In the genomic region with DNA sequence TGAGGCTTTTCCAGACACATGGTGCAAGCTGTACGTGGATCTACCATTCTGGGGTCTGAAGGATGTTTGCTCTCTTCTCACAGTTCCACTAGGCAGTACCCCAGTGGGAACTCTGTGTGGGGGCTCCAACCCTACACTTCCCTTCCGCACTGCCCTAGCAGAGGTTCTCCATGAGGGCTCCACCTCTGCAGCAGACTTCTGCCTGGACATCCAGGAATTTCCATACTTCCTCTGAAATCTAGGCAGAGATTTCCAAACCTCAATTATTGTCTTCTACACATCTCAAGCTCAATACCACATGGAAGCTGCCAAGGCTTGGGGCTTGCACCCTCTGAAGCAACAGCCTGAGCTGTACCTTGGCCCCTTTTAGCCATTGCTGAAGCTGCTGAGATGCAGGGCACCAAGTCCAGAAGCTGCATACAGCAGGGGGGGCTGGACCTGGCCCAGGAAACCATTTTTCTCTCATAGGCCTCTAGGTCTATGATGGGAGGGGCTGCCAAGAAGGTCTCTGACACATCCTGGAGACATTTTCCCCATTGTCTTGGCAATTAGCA, we compare ENCODE assay signal across 2 cellular contexts.
TF ChIP-seq lines count a peak whose summit lies in the region.

No MANE protein-coding gene starts in this region.

TF ChIP-seq in HCT116, 20 proteins besides CTCF, POLR2A, EP300 and RAD21:
- TF ChIP-seq, protein P1, sequence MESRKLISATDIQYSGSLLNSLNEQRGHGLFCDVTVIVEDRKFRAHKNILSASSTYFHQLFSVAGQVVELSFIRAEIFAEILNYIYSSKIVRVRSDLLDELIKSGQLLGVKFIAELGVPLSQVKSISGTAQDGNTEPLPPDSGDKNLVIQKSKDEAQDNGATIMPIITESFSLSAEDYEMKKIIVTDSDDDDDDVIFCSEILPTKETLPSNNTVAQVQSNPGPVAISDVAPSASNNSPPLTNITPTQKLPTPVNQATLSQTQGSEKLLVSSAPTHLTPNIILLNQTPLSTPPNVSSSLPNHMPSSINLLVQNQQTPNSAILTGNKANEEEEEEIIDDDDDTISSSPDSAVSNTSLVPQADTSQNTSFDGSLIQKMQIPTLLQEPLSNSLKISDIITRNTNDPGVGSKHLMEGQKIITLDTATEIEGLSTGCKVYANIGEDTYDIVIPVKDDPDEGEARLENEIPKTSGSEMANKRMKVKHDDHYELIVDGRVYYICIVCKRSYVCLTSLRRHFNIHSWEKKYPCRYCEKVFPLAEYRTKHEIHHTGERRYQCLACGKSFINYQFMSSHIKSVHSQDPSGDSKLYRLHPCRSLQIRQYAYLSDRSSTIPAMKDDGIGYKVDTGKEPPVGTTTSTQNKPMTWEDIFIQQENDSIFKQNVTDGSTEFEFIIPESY (IDR thresholded peaks at IDR 0.05; ENCODE audit: extremely low read depth, insufficient replicate concordance, low read length): no peak
- TF ChIP-seq CBX3 (IDR thresholded peaks at IDR 0.05; ENCODE audit: low read depth): 0 out of 2 replicates have a peak, but pooled peaks have one; percentile 42

TF ChIP-seq in K562, 482 proteins besides CTCF, POLR2A, EP300 and RAD21:
- TF ChIP-seq, protein P2, sequence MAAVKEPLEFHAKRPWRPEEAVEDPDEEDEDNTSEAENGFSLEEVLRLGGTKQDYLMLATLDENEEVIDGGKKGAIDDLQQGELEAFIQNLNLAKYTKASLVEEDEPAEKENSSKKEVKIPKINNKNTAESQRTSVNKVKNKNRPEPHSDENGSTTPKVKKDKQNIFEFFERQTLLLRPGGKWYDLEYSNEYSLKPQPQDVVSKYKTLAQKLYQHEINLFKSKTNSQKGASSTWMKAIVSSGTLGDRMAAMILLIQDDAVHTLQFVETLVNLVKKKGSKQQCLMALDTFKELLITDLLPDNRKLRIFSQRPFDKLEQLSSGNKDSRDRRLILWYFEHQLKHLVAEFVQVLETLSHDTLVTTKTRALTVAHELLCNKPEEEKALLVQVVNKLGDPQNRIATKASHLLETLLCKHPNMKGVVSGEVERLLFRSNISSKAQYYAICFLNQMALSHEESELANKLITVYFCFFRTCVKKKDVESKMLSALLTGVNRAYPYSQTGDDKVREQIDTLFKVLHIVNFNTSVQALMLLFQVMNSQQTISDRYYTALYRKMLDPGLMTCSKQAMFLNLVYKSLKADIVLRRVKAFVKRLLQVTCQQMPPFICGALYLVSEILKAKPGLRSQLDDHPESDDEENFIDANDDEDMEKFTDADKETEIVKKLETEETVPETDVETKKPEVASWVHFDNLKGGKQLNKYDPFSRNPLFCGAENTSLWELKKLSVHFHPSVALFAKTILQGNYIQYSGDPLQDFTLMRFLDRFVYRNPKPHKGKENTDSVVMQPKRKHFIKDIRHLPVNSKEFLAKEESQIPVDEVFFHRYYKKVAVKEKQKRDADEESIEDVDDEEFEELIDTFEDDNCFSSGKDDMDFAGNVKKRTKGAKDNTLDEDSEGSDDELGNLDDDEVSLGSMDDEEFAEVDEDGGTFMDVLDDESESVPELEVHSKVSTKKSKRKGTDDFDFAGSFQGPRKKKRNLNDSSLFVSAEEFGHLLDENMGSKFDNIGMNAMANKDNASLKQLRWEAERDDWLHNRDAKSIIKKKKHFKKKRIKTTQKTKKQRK (IDR thresholded peaks at IDR 0.05; ENCODE audit: borderline replicate concordance, low read depth, low read length): 0 out of 2 replicates have a peak, but pooled peaks have one; percentile 29
- TF ChIP-seq TRIM24 (IDR thresholded peaks at IDR 0.05) (0 out of 4 replicates have a peak, but pooled peaks of 1 of the 2 experiments have one; percentile 45), ZFP36 (IDR thresholded peaks at IDR 0.05; ENCODE audit: low read depth, low read length, partially characterized antibody) (peak; percentile 77), CBX3 (IDR thresholded peaks at IDR 0.05; ENCODE audit: borderline replicate concordance in 1 of 2, low read length in 2 of 2) (peak in 1 of 2 experiments; percentile 94; a peak in 2 of 3 replicates), ZEB2 (IDR thresholded peaks at IDR 0.05) (0 out of 2 replicates have a peak, but pooled peaks have one; percentile 45), PURB (CRISPR knock-in tag; IDR thresholded peaks at IDR 0.05; ENCODE audit: low read depth) (no peak), TGIF2 (CRISPR knock-in tag; IDR thresholded peaks at IDR 0.05) (no peak), TRIM28 (IDR thresholded peaks at IDR 0.05) (peak; percentile 96), PHF8 (IDR thresholded peaks at IDR 0.05; ENCODE audit: borderline replicate concordance, low read length) (no peak), SOX6 (IDR thresholded peaks at IDR 0.05) (no peak), PHTF2 (CRISPR knock-in tag; IDR thresholded peaks at IDR 0.05) (no peak), CBX5 (IDR thresholded peaks at IDR 0.05; ENCODE audit: borderline replicate concordance, low read depth) (peak; percentile 98), ZNF197 (CRISPR knock-in tag; IDR thresholded peaks at IDR 0.05; ENCODE audit: low read depth) (no peak), SIRT6 (IDR thresholded peaks at IDR 0.05; ENCODE audit: low read depth, low read length) (no peak), BCL6 (CRISPR knock-in tag; IDR thresholded peaks at IDR 0.05) (no peak), HMG20B (CRISPR knock-in tag; IDR thresholded peaks at IDR 0.05) (no peak), PTBP1 (IDR thresholded peaks at IDR 0.05; ENCODE audit: low read depth, low read length) (no peak), RBM34 (IDR thresholded peaks at IDR 0.05; ENCODE audit: borderline replicate concordance, insufficient read depth, low read length) (no peak), ZNF76 (CRISPR knock-in tag; IDR thresholded peaks at IDR 0.05; ENCODE audit: borderline replicate concordance) (no peak), CBX1 (IDR thresholded peaks at IDR 0.05; ENCODE audit: low read depth) (peak; percentile 91; the same call in 1 of the 2 replicates), ZNF408 (CRISPR knock-in tag; IDR thresholded peaks at IDR 0.05; ENCODE audit: low read depth) (no peak), ESRRB (CRISPR knock-in tag; IDR thresholded peaks at IDR 0.05; ENCODE audit: borderline replicate concordance) (no peak)
- TF ChIP-seq, protein P3, sequence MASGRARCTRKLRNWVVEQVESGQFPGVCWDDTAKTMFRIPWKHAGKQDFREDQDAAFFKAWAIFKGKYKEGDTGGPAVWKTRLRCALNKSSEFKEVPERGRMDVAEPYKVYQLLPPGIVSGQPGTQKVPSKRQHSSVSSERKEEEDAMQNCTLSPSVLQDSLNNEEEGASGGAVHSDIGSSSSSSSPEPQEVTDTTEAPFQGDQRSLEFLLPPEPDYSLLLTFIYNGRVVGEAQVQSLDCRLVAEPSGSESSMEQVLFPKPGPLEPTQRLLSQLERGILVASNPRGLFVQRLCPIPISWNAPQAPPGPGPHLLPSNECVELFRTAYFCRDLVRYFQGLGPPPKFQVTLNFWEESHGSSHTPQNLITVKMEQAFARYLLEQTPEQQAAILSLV (tag; IDR thresholded peaks at IDR 0.05): no peak
- TF ChIP-seq, protein P4, sequence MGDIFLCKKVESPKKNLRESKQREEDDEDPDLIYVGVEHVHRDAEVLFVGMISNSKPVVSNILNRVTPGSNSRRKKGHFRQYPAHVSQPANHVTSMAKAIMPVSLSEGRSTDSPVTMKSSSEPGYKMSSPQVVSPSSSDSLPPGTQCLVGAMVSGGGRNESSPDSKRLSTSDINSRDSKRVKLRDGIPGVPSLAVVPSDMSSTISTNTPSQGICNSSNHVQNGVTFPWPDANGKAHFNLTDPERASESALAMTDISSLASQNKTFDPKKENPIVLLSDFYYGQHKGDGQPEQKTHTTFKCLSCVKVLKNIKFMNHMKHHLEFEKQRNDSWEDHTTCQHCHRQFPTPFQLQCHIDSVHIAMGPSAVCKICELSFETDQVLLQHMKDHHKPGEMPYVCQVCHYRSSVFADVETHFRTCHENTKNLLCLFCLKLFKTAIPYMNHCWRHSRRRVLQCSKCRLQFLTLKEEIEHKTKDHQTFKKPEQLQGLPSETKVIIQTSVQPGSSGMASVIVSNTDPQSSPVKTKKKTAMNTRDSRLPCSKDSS (IDR thresholded peaks at IDR 0.05; ENCODE audit: low read depth, partially characterized antibody): peak; percentile 92
- TF ChIP-seq, protein P5, sequence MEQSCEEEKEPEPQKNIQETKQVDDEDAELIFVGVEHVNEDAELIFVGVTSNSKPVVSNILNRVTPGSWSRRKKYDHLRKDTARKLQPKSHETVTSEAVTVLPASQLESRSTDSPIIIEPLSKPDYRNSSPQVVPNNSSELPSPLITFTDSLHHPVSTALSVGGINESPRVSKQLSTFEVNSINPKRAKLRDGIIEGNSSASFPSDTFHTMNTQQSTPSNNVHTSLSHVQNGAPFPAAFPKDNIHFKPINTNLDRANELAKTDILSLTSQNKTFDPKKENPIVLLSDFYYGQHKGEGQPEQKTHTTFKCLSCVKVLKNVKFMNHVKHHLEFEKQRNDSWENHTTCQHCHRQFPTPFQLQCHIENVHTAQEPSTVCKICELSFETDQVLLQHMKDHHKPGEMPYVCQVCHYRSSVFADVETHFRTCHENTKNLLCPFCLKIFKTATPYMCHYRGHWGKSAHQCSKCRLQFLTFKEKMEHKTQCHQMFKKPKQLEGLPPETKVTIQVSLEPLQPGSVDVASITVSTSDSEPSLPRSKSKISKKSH (CRISPR knock-in tag; IDR thresholded peaks at IDR 0.05): 0 out of 2 replicates have a peak, but pooled peaks have one; percentile 55
- TF ChIP-seq, protein P6, sequence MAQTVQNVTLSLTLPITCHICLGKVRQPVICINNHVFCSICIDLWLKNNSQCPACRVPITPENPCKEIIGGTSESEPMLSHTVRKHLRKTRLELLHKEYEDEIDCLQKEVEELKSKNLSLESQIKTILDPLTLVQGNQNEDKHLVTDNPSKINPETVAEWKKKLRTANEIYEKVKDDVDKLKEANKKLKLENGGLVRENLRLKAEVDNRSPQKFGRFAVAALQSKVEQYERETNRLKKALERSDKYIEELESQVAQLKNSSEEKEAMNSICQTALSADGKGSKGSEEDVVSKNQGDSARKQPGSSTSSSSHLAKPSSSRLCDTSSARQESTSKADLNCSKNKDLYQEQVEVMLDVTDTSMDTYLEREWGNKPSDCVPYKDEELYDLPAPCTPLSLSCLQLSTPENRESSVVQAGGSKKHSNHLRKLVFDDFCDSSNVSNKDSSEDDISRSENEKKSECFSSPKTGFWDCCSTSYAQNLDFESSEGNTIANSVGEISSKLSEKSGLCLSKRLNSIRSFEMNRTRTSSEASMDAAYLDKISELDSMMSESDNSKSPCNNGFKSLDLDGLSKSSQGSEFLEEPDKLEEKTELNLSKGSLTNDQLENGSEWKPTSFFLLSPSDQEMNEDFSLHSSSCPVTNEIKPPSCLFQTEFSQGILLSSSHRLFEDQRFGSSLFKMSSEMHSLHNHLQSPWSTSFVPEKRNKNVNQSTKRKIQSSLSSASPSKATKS (CRISPR knock-in tag; IDR thresholded peaks at IDR 0.05): no peak
- TF ChIP-seq, protein P7, sequence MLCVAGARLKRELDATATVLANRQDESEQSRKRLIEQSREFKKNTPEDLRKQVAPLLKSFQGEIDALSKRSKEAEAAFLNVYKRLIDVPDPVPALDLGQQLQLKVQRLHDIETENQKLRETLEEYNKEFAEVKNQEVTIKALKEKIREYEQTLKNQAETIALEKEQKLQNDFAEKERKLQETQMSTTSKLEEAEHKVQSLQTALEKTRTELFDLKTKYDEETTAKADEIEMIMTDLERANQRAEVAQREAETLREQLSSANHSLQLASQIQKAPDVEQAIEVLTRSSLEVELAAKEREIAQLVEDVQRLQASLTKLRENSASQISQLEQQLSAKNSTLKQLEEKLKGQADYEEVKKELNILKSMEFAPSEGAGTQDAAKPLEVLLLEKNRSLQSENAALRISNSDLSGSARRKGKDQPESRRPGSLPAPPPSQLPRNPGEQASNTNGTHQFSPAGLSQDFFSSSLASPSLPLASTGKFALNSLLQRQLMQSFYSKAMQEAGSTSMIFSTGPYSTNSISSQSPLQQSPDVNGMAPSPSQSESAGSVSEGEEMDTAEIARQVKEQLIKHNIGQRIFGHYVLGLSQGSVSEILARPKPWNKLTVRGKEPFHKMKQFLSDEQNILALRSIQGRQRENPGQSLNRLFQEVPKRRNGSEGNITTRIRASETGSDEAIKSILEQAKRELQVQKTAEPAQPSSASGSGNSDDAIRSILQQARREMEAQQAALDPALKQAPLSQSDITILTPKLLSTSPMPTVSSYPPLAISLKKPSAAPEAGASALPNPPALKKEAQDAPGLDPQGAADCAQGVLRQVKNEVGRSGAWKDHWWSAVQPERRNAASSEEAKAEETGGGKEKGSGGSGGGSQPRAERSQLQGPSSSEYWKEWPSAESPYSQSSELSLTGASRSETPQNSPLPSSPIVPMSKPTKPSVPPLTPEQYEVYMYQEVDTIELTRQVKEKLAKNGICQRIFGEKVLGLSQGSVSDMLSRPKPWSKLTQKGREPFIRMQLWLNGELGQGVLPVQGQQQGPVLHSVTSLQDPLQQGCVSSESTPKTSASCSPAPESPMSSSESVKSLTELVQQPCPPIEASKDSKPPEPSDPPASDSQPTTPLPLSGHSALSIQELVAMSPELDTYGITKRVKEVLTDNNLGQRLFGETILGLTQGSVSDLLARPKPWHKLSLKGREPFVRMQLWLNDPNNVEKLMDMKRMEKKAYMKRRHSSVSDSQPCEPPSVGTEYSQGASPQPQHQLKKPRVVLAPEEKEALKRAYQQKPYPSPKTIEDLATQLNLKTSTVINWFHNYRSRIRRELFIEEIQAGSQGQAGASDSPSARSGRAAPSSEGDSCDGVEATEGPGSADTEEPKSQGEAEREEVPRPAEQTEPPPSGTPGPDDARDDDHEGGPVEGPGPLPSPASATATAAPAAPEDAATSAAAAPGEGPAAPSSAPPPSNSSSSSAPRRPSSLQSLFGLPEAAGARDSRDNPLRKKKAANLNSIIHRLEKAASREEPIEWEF (CRISPR knock-in tag; IDR thresholded peaks at IDR 0.05): no peak
- TF ChIP-seq, protein P8, sequence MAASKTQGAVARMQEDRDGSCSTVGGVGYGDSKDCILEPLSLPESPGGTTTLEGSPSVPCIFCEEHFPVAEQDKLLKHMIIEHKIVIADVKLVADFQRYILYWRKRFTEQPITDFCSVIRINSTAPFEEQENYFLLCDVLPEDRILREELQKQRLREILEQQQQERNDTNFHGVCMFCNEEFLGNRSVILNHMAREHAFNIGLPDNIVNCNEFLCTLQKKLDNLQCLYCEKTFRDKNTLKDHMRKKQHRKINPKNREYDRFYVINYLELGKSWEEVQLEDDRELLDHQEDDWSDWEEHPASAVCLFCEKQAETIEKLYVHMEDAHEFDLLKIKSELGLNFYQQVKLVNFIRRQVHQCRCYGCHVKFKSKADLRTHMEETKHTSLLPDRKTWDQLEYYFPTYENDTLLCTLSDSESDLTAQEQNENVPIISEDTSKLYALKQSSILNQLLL (CRISPR knock-in tag; IDR thresholded peaks at IDR 0.05; ENCODE audit: borderline replicate concordance): no peak
- TF ChIP-seq, protein P9, sequence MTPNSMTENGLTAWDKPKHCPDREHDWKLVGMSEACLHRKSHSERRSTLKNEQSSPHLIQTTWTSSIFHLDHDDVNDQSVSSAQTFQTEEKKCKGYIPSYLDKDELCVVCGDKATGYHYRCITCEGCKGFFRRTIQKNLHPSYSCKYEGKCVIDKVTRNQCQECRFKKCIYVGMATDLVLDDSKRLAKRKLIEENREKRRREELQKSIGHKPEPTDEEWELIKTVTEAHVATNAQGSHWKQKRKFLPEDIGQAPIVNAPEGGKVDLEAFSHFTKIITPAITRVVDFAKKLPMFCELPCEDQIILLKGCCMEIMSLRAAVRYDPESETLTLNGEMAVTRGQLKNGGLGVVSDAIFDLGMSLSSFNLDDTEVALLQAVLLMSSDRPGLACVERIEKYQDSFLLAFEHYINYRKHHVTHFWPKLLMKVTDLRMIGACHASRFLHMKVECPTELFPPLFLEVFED (CRISPR knock-in tag; conservative IDR thresholded peaks at IDR 0.05): no peak
